Comparison of ENCODE assay signal across 1 cellular context in genomic region chr10:98467506-98468318, GRCh38.
TF ChIP-seq lines count a peak whose summit lies in the region.

No MANE protein-coding gene starts in this region.

TF ChIP-seq in HepG2, 621 proteins besides CTCF, POLR2A, EP300 and RAD21 (continued from another document and continues in another):
- TF ChIP-seq AKNA (CRISPR knock-in tag; IDR thresholded peaks at IDR 0.05; ENCODE audit: borderline replicate concordance) (no peak), MEIS1 (CRISPR knock-in tag; IDR thresholded peaks at IDR 0.05; ENCODE audit: borderline replicate concordance) (no peak), ZNF569 (CRISPR knock-in tag; IDR thresholded peaks at IDR 0.05; ENCODE audit: borderline replicate concordance) (no peak), PRDM15 (CRISPR knock-in tag; IDR thresholded peaks at IDR 0.05) (no peak), SAP130 (CRISPR knock-in tag; IDR thresholded peaks at IDR 0.05; ENCODE audit: low read depth) (peak; percentile 16; the same call in 1 of the 2 replicates), GATAD1 (CRISPR knock-in tag; IDR thresholded peaks at IDR 0.05) (peak; percentile 49; the same call in 1 of the 2 replicates), ZSCAN21 (CRISPR knock-in tag; IDR thresholded peaks at IDR 0.05; ENCODE audit: borderline replicate concordance) (no peak), TBX2 (CRISPR knock-in tag; IDR thresholded peaks at IDR 0.05; ENCODE audit: borderline replicate concordance) (peak; percentile 23; the same call in 1 of the 2 replicates), ZMYM2 (CRISPR knock-in tag; IDR thresholded peaks at IDR 0.05) (no peak), HNRNPK (IDR thresholded peaks at IDR 0.05; ENCODE audit: low read depth, low read length, poor library complexity, severe bottlenecking) (peak; percentile 38), NFE2L2 (IDR thresholded peaks at IDR 0.05; ENCODE audit: low read length) (0 out of 2 replicates have a peak, but pooled peaks have one; percentile 17), CHD2 (IDR thresholded peaks at IDR 0.05; ENCODE audit: low read depth, low read length) (no peak), ZNF562 (CRISPR knock-in tag; IDR thresholded peaks at IDR 0.05; ENCODE audit: borderline replicate concordance) (no peak), DNMT3B (CRISPR knock-in tag; conservative IDR thresholded peaks at IDR 0.05) (no peak), ZNF124 (CRISPR knock-in tag; IDR thresholded peaks at IDR 0.05) (0 out of 2 replicates have a peak, but pooled peaks have one; percentile 35), MYC (CRISPR knock-in tag; IDR thresholded peaks at IDR 0.05; ENCODE audit: borderline replicate concordance) (no peak), THAP9 (CRISPR knock-in tag; IDR thresholded peaks at IDR 0.05; ENCODE audit: borderline replicate concordance) (no peak), JARID2 (CRISPR knock-in tag; IDR thresholded peaks at IDR 0.05; ENCODE audit: insufficient replicate concordance) (no peak), YEATS2 (CRISPR knock-in tag; IDR thresholded peaks at IDR 0.05; ENCODE audit: borderline replicate concordance) (peak; percentile 68; the same call in 1 of the 2 replicates), ZNF746 (CRISPR knock-in tag; IDR thresholded peaks at IDR 0.05) (no peak), SOX13 (IDR thresholded peaks at IDR 0.05) (no peak), SOX13 (CRISPR knock-in tag; conservative IDR thresholded peaks at IDR 0.05 in 1 of 2, IDR thresholded peaks at IDR 0.05 in 1 of 2) (0 out of 4 replicates have a peak, but pooled peaks of 1 of the 2 experiments have one; percentile 8), HMG20A (CRISPR knock-in tag; IDR thresholded peaks at IDR 0.05; ENCODE audit: borderline replicate concordance) (0 out of 2 replicates have a peak, but pooled peaks have one; percentile 9), CCAR2 (optimal IDR thresholded peaks at IDR 0.05; ENCODE audit: low read depth, low read length) (no peak), YY1 (IDR thresholded peaks at IDR 0.05; ENCODE audit: insufficient read depth, insufficient replicate concordance, low read depth, low read length) (peak; percentile 20)
- TF ChIP-seq, protein P1, sequence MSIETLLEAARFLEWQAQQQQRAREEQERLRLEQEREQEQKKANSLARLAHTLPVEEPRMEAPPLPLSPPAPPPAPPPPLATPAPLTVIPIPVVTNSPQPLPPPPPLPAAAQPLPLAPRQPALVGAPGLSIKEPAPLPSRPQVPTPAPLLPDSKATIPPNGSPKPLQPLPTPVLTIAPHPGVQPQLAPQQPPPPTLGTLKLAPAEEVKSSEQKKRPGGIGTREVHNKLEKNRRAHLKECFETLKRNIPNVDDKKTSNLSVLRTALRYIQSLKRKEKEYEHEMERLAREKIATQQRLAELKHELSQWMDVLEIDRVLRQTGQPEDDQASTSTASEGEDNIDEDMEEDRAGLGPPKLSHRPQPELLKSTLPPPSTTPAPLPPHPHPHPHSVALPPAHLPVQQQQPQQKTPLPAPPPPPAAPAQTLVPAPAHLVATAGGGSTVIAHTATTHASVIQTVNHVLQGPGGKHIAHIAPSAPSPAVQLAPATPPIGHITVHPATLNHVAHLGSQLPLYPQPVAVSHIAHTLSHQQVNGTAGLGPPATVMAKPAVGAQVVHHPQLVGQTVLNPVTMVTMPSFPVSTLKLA (IDR thresholded peaks at IDR 0.05) = no peak
- TF ChIP-seq, protein P2, sequence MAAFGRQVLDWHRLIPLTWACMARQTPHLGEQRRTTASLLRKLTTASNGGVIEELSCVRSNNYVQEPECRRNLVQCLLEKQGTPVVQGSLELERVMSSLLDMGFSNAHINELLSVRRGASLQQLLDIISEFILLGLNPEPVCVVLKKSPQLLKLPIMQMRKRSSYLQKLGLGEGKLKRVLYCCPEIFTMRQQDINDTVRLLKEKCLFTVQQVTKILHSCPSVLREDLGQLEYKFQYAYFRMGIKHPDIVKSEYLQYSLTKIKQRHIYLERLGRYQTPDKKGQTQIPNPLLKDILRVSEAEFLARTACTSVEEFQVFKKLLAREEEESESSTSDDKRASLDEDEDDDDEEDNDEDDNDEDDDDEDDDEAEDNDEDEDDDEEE (CRISPR knock-in tag; IDR thresholded peaks at IDR 0.05) = no peak
- TF ChIP-seq, protein P3, sequence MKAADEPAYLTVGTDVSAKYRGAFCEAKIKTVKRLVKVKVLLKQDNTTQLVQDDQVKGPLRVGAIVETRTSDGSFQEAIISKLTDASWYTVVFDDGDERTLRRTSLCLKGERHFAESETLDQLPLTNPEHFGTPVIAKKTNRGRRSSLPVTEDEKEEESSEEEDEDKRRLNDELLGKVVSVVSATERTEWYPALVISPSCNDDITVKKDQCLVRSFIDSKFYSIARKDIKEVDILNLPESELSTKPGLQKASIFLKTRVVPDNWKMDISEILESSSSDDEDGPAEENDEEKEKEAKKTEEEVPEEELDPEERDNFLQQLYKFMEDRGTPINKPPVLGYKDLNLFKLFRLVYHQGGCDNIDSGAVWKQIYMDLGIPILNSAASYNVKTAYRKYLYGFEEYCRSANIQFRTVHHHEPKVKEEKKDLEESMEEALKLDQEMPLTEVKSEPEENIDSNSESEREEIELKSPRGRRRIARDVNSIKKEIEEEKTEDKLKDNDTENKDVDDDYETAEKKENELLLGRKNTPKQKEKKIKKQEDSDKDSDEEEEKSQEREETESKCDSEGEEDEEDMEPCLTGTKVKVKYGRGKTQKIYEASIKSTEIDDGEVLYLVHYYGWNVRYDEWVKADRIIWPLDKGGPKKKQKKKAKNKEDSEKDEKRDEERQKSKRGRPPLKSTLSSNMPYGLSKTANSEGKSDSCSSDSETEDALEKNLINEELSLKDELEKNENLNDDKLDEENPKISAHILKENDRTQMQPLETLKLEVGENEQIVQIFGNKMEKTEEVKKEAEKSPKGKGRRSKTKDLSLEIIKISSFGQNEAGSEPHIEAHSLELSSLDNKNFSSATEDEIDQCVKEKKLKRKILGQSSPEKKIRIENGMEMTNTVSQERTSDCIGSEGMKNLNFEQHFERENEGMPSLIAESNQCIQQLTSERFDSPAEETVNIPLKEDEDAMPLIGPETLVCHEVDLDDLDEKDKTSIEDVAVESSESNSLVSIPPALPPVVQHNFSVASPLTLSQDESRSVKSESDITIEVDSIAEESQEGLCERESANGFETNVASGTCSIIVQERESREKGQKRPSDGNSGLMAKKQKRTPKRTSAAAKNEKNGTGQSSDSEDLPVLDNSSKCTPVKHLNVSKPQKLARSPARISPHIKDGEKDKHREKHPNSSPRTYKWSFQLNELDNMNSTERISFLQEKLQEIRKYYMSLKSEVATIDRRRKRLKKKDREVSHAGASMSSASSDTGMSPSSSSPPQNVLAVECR (CRISPR knock-in tag; IDR thresholded peaks at IDR 0.05; ENCODE audit: borderline replicate concordance) = no peak
- TF ChIP-seq, protein P4, sequence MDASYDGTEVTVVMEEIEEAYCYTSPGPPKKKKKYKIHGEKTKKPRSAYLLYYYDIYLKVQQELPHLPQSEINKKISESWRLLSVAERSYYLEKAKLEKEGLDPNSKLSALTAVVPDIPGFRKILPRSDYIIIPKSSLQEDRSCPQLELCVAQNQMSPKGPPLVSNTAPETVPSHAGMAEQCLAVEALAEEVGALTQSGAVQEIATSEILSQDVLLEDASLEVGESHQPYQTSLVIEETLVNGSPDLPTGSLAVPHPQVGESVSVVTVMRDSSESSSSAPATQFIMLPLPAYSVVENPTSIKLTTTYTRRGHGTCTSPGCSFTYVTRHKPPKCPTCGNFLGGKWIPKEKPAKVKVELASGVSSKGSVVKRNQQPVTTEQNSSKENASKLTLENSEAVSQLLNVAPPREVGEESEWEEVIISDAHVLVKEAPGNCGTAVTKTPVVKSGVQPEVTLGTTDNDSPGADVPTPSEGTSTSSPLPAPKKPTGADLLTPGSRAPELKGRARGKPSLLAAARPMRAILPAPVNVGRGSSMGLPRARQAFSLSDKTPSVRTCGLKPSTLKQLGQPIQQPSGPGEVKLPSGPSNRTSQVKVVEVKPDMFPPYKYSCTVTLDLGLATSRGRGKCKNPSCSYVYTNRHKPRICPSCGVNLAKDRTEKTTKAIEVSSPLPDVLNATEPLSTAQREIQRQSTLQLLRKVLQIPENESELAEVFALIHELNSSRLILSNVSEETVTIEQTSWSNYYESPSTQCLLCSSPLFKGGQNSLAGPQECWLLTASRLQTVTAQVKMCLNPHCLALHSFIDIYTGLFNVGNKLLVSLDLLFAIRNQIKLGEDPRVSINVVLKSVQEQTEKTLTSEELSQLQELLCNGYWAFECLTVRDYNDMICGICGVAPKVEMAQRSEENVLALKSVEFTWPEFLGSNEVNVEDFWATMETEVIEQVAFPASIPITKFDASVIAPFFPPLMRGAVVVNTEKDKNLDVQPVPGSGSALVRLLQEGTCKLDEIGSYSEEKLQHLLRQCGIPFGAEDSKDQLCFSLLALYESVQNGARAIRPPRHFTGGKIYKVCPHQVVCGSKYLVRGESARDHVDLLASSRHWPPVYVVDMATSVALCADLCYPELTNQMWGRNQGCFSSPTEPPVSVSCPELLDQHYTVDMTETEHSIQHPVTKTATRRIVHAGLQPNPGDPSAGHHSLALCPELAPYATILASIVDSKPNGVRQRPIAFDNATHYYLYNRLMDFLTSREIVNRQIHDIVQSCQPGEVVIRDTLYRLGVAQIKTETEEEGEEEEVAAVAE (CRISPR knock-in tag; IDR thresholded peaks at IDR 0.05; ENCODE audit: borderline replicate concordance) = no peak
